Comparison of ENCODE assay signal across 18 cellular contexts in genomic region chr6:131036616-131037015, GRCh38.
"Had no signal": no experiment of that assay in that cellular context is flagged by ENCODE, and none has a peak within 500 bp of the region (broad histone marks: within the 10 kb centered on the region; RNA-seq: fewer than 3 reads in every experiment).

No MANE protein-coding gene starts in this region.

- ATAC-seq: left cardiac atrium, left ventricle myocardium superior had no signal

- H3K4me3 Mint-ChIP-seq: naive B cell, nephron had no signal

- H3K4me1 ChIP-seq: thyroid gland had no signal

- H3K9me3 ChIP-seq: thyroid gland, upper lobe of left lung, uterus had no signal

- H3K27ac Mint-ChIP-seq: naive B cell, nephron had no signal

- H3K27me3 ChIP-seq: dorsolateral prefrontal cortex, thyroid gland, upper lobe of left lung, uterus had no signal

- H3K36me3 ChIP-seq: thyroid gland, upper lobe of left lung, uterus had no signal

- DNase-seq: cortex of kidney; dorsolateral prefrontal cortex; effector CD8-positive, alpha-beta T cell; foreskin fibroblast; kidney; left cardiac atrium; left ventricle myocardium superior; mesendoderm; naive B cell; occipital lobe; small intestine; stimulated activated CD4-positive, alpha-beta T cell treated with anti-CD3 and anti-CD28 coated beads, Interleukin-12 subunit alpha, Interleukin-12 subunit beta, amount 100 ng/mL, for 4 hours; stimulated activated naive CD4-positive, alpha-beta T cell treated with Interleukin-2 at 50 U/mL for 16 hours; thyroid gland; upper lobe of left lung; uterus had no signal

- H3K27me3 Mint-ChIP-seq: naive B cell had no signal

- H3K36me3 Mint-ChIP-seq: naive B cell had no signal

- H3K4me3 ChIP-seq: dorsolateral prefrontal cortex, lung, thyroid gland, upper lobe of left lung, uterus had no signal

- H3K9me3 Mint-ChIP-seq: naive B cell, nephron had no signal

- H3K27ac ChIP-seq: thyroid gland, upper lobe of left lung, uterus had no signal
